Comparison of ENCODE assay signal across 8 cellular contexts in the genomic region with DNA sequence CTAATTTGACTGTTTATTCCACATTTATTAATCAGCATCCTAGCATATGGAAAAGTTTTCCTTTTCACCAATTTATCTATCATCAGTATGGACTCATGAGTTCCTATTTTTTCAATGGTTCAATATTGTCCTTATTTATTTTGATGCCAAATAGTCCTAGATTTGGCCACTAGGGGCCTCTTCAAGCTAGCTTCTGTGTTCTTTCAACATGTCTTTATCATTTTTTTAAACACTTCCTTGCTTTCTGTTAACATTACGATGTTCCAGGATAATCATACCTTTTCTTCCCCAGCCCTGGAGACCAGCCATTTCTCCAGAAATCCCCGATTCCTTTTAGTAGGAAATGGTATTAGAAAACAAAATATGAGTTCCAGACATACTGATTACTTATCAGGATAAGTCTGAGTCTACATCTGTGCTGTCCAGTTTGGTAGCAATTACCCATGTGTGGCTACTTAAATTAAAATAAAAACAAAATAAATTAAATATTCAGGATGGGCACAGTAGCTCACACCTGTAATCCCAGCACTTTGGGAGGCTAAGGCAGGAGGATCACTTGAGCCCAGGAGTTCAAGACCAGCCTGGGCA.
A peak's percentile ranks its signal among the peaks of the same experiment; 100 is the strongest.
DNase-seq lines count a peak whose midpoint lies in the region; ATAC-seq and FAIRE-seq lines count a peak whose summit lies in the region.

No MANE protein-coding gene starts in this region.

- no peak for FAIRE-seq in frontal cortex (lab: Jason Lieb, UNC)

- DNase-seq in AG08395 (ENCODE audit: low spot score): peak; percentile 40
- peak; percentile 5 for DNase-seq in NCI-H2081 treated with DMSO at 0.1 percent for 48 hours (lab: John Stamatoyannopoulos, UW)
- DNase-seq in cerebellum (ENCODE audit: low spot score): peak; percentile 39
- peak; percentile 36 for DNase-seq in myocyte (ENCODE audit: low read depth)
- no peak for DNase-seq in frontal cortex (ENCODE audit: low spot score in 2 of 2)
- no peak for DNase-seq in NCI-H1105 treated with DMSO at 0.1 percent for 48 hours (lab: John Stamatoyannopoulos, UW)

- ATAC-seq in GM18498 (IDR thresholded peaks at IDR 0.05; ENCODE audit: unreplicated experiment) (peak; percentile 84), HG02798 (IDR thresholded peaks at IDR 0.05; ENCODE audit: poor library complexity, unreplicated experiment) (peak; percentile 82)

Comparison
In these comparisons a context has a peak if more than half of its experiments do, and no peak if none do; other contexts are left out.
1. DNase-seq: peak in AG08395 (single experiment), NCI-H2081 treated with DMSO at 0.1 percent for 48 hours (single experiment), cerebellum (single experiment) and myocyte (single experiment); none in frontal cortex (0 of 2) and NCI-H1105 treated with DMSO at 0.1 percent for 48 hours (single experiment).